In genomic region chr2:109690457-109690821, GRCh38 we compare ENCODE assay signal across 17 cellular contexts.
DNase-seq lines count a peak whose midpoint lies in the region; TF ChIP-seq lines count a peak whose summit lies in the region.
"Had no signal": no experiment of that assay in that cellular context is flagged by ENCODE, and none has a peak within 500 bp of the region (broad histone marks: within the 10 kb centered on the region; RNA-seq: fewer than 3 reads in every experiment).

No MANE protein-coding gene starts in this region.

- no peak overlapping the region for H2AK5ac ChIP-seq in mesendoderm (ENCODE audit: low read length)

- H4K5ac ChIP-seq in mesendoderm (ENCODE audit: low read length): no peak overlapping the region

- no CpG with 5 or more reads among the region's 6 CpGs for WGBS in mesendoderm (ENCODE audit: extremely low coverage, insufficient coverage, low lambda C conversion rate)

- no peaks in the 10 kb centered on the region for H3K79me1 ChIP-seq in mesendoderm (ENCODE audit: low read length)

- no peak overlapping the region for H2BK15ac ChIP-seq in mesendoderm (replicated peaks; ENCODE audit: low read depth)

- peak; percentile 40 for DNase-seq in ecto neural progenitor cell (ENCODE audit: low spot score)
- peak; percentile 60 for DNase-seq in mesendoderm
- no peak for DNase-seq in NCI-H2029 treated with DMSO at 0.1 percent for 48 hours (lab: John Stamatoyannopoulos, UW)
- DNase-seq in NCI-H345 (lab: John Stamatoyannopoulos, UW): no peak
- DNase-seq in activated T-cell treated with anti-CD3 and anti-CD28 coated beads for 4 hours: no peak
- no peak for DNase-seq in stimulated activated CD4-positive, alpha-beta T cell treated with anti-CD3 and anti-CD28 coated beads, Interleukin-4, amount 100 ng/mL, for 4 hours
- DNase-seq: ACHN; activated CD4-positive, alpha-beta T cell treated with anti-CD3 and anti-CD28 coated beads for 48 hours; activated naive CD8-positive, alpha-beta T cell treated with anti-CD3 and anti-CD28 coated beads for 36 hours; central memory CD4-positive, alpha-beta T cell; glutamatergic neuron; left cardiac atrium; T1000 had no signal

- H3K56ac ChIP-seq in mesendoderm (ENCODE audit: low read length): peak overlapping the region; percentile 62

- H3K9ac ChIP-seq in mesendoderm (ENCODE audit: low read length) (no peak overlapping the region), skeletal muscle tissue (ENCODE audit: low read depth in 1 of 3, low read length in 3 of 3) (no peak overlapping the region)
- H3K9ac ChIP-seq: KMS-11 had no signal

- no peak overlapping the region for H2BK5ac ChIP-seq in mesendoderm (ENCODE audit: low read length)

- peak overlapping the region; percentile 94 for H3K18ac ChIP-seq in mesendoderm (ENCODE audit: low read length)

- no peak overlapping the region for H2BK120ac ChIP-seq in mesendoderm (ENCODE audit: low read depth, low read length)

- H3K9me3 ChIP-seq in skeletal muscle tissue (ENCODE audit: control insufficient read depth in 3 of 3, low read length in 3 of 3): no peaks in the 10 kb centered on the region
- H3K9me3 ChIP-seq: SJSA1 had no signal

- H3K27ac ChIP-seq in 22Rv1 (peak overlapping the region; percentile 47), mesendoderm (ENCODE audit: low read depth, low read length) (no peak overlapping the region), skeletal muscle tissue (ENCODE audit: low read depth, low read length) (peak overlapping the region; percentile 87)
- H3K27ac ChIP-seq: KMS-11, SJSA1 had no signal

- TF ChIP-seq CTCF in 22Rv1 (IDR thresholded peaks at IDR 0.05): no peak

- no peak overlapping the region for H3K4me2 ChIP-seq in mesendoderm (ENCODE audit: low read length)
- H3K4me2 ChIP-seq: KMS-11 had no signal

- no peak overlapping the region for H3K23ac ChIP-seq in mesendoderm (ENCODE audit: low read length)

- peak overlapping the region; percentile 48 for H3K4ac ChIP-seq in mesendoderm (ENCODE audit: low read depth, low read length)

- H3K27me3 ChIP-seq in mesendoderm (ENCODE audit: insufficient read depth, low read length, poor library complexity) (no peaks in the 10 kb centered on the region), skeletal muscle tissue (ENCODE audit: control insufficient read depth in 3 of 3, insufficient read depth in 3 of 3, low read length in 3 of 3) (no peaks in the 10 kb centered on the region)
- H3K27me3 ChIP-seq: SJSA1 had no signal

- H3K4me1 ChIP-seq in mesendoderm (ENCODE audit: control insufficient read depth, low read depth, low read length) (peaks cover 8% of the 10 kb centered on the region), skeletal muscle tissue (ENCODE audit: control insufficient read depth in 3 of 3, insufficient read depth in 3 of 3, low read length in 3 of 3) (peaks cover 11 to 18% (median 15%) of the 10 kb centered on the region in 3 donors)

- H3K36me3 ChIP-seq in mesendoderm (ENCODE audit: control insufficient read depth, insufficient read depth, low read length): no peaks in the 10 kb centered on the region
- no peaks in the 10 kb centered on the region for H3K36me3 ChIP-seq in skeletal muscle tissue (ENCODE audit: control insufficient read depth in 3 of 3, insufficient read depth in 3 of 3, low read length in 3 of 3)
- H3K36me3 ChIP-seq: SJSA1 had no signal

- H3K79me2 ChIP-seq in mesendoderm (ENCODE audit: control insufficient read depth, insufficient read depth, low read length): no peaks in the 10 kb centered on the region

- H3K4me3 ChIP-seq in mesendoderm (ENCODE audit: low read length) (no peak overlapping the region), skeletal muscle tissue (ENCODE audit: low read length in 3 of 3) (no peak overlapping the region)
- H3K4me3 ChIP-seq: SJSA1 had no signal

- no peak overlapping the region for H4K8ac ChIP-seq in mesendoderm (ENCODE audit: low read depth, low read length)

Comparison
In these comparisons a context has a peak if more than half of its experiments do, and no peak if none do; other contexts are left out.
1. DNase-seq: peak in ecto neural progenitor cell (single experiment) and mesendoderm (single experiment); none in NCI-H2029 treated with DMSO at 0.1 percent for 48 hours (single experiment), NCI-H345 (single experiment), activated T-cell treated with anti-CD3 and anti-CD28 coated beads for 4 hours (single experiment) and stimulated activated CD4-positive, alpha-beta T cell treated with anti-CD3 and anti-CD28 coated beads, Interleukin-4, amount 100 ng/mL, for 4 hours (0 of 2).